ENCODE assay signal across 1 cellular context in the genomic region with DNA sequence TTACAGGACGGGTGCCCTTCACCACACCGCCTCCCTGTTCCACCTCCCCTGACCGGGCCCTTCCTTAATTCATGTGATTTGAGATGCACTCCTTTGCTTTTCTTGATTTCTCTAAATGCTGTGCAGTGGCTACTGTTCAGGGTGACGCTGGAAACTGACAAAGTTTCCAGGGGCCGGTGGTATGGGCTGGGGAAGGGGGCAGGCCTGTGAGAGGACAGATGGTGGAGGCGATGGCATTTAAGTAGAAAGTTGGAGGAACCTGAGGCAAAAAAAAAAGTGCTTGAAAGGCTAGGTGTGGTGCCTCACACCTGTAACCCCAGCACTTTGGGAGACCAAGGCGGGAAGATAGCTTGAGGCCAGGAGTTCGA.
TF ChIP-seq lines count a peak whose summit lies in the region.

No MANE protein-coding gene starts in this region.

TF ChIP-seq in HepG2, 621 proteins besides CTCF, POLR2A, EP300 and RAD21 (continued from another document):
- 0 out of 2 replicates have a peak, but pooled peaks have one; percentile 11 for TF ChIP-seq IKZF5 (CRISPR knock-in tag; IDR thresholded peaks at IDR 0.05)
- peak; percentile 18; the same call in 1 of the 2 replicates for TF ChIP-seq ZNF501 (CRISPR knock-in tag; IDR thresholded peaks at IDR 0.05)
- TF ChIP-seq, protein P1, sequence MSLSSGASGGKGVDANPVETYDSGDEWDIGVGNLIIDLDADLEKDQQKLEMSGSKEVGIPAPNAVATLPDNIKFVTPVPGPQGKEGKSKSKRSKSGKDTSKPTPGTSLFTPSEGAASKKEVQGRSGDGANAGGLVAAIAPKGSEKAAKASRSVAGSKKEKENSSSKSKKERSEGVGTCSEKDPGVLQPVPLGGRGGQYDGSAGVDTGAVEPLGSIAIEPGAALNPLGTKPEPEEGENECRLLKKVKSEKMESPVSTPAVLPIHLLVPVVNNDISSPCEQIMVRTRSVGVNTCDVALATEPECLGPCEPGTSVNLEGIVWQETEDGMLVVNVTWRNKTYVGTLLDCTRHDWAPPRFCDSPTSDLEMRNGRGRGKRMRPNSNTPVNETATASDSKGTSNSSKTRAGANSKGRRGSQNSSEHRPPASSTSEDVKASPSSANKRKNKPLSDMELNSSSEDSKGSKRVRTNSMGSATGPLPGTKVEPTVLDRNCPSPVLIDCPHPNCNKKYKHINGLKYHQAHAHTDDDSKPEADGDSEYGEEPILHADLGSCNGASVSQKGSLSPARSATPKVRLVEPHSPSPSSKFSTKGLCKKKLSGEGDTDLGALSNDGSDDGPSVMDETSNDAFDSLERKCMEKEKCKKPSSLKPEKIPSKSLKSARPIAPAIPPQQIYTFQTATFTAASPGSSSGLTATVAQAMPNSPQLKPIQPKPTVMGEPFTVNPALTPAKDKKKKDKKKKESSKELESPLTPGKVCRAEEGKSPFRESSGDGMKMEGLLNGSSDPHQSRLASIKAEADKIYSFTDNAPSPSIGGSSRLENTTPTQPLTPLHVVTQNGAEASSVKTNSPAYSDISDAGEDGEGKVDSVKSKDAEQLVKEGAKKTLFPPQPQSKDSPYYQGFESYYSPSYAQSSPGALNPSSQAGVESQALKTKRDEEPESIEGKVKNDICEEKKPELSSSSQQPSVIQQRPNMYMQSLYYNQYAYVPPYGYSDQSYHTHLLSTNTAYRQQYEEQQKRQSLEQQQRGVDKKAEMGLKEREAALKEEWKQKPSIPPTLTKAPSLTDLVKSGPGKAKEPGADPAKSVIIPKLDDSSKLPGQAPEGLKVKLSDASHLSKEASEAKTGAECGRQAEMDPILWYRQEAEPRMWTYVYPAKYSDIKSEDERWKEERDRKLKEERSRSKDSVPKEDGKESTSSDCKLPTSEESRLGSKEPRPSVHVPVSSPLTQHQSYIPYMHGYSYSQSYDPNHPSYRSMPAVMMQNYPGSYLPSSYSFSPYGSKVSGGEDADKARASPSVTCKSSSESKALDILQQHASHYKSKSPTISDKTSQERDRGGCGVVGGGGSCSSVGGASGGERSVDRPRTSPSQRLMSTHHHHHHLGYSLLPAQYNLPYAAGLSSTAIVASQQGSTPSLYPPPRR (CRISPR knock-in tag; IDR thresholded peaks at IDR 0.05; ENCODE audit: borderline replicate concordance) = no peak
- TF ChIP-seq MAF1 (CRISPR knock-in tag; IDR thresholded peaks at IDR 0.05; ENCODE audit: borderline replicate concordance) = no peak
- 0 out of 2 replicates have a peak, but pooled peaks have one; percentile 76 for TF ChIP-seq MYNN (CRISPR knock-in tag; IDR thresholded peaks at IDR 0.05; ENCODE audit: low read depth)
- 0 out of 2 replicates have a peak, but pooled peaks have one; percentile 13 for TF ChIP-seq BORCS8-MEF2B (CRISPR knock-in tag; IDR thresholded peaks at IDR 0.05)
- peak; percentile 11; the same call in 1 of the 2 replicates for TF ChIP-seq YEATS4 (CRISPR knock-in tag; IDR thresholded peaks at IDR 0.05; ENCODE audit: borderline replicate concordance)
- no peak for TF ChIP-seq TFDP1 (CRISPR knock-in tag; IDR thresholded peaks at IDR 0.05; ENCODE audit: borderline replicate concordance)
